Comparison of ENCODE assay signal across 1 cellular context in genomic region chr1:53636621-53637171, GRCh38.
TF ChIP-seq lines count a peak whose summit lies in the region.

No MANE protein-coding gene starts in this region.

TF ChIP-seq in GM23338, 12 proteins besides CTCF, POLR2A, EP300 and RAD21 (continued from another document):
- no peak for TF ChIP-seq ZNF462 (CRISPR knock-in tag; IDR thresholded peaks at IDR 0.05)
TF ChIP-seq in GM23338: peak in this region for 0.
